In the genomic region with DNA sequence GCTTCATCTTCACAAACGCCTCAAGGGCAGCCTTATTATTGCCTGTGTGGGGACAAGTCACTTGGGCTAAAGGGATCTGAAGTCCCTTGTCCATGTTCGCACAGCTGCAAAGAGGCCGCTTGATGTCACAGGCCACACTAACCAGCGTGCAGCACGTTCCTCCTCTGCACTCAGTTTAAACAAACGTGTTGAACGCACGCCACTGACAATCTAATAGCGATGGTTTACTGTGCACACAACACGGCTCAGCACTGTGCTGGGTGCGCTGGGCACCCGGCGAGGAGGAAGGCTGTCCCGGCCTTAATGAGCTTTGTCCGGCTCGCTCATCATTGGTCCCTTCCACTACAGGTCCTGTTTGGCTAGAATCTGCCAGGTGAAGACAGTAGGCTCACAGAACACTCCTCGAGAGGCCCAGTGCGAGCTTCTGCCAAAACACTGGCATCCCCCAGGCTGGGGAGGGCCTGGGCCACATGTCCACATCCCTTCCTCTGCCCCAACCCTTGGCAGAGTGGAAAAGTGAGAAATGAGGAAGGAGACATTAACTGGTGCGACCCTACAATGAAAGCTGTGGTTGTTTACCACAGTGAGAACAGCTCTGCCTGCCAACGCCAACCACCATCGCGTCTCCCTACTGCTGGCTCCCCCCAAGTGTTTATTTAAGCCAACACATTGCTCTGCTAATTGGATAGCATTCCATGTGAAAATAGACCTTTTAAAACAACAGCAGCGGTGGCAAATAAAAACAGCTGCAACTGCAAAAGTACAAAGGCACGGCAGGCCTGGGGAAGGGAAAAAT, we compare ENCODE assay signal across 16 cellular contexts.
DNase-seq lines count a peak whose midpoint lies in the region; ATAC-seq and TF ChIP-seq lines count a peak whose summit lies in the region.
"Had no signal": no experiment of that assay in that cellular context is flagged by ENCODE, and none has a peak within 500 bp of the region (broad histone marks: within the 10 kb centered on the region; RNA-seq: fewer than 3 reads in every experiment).

No MANE protein-coding gene starts in this region.

- H3K9ac ChIP-seq in mammary epithelial cell (ENCODE audit: insufficient read depth, low read length): no peak overlapping the region
- no peak overlapping the region for H3K9ac ChIP-seq in mesendoderm (ENCODE audit: low read length)
- H3K9ac ChIP-seq: SK-N-SH had no signal

- no peak overlapping the region for H3K27ac ChIP-seq in mammary epithelial cell (ENCODE audit: insufficient read depth, low read depth, low read length)
- H3K27ac ChIP-seq in mesendoderm (ENCODE audit: low read depth, low read length): no peak overlapping the region
- H3K27ac ChIP-seq: pancreas, thoracic aorta, WERI-Rb-1 had no signal

- no peaks in the 10 kb centered on the region for H3K79me2 ChIP-seq in mammary epithelial cell (ENCODE audit: insufficient read depth, low read length)
- H3K79me2 ChIP-seq in mesendoderm (ENCODE audit: control insufficient read depth, insufficient read depth, low read length): no peaks in the 10 kb centered on the region

- no peak overlapping the region for H3K4ac ChIP-seq in mesendoderm (ENCODE audit: low read depth, low read length)

- H3K4me1 ChIP-seq in mammary epithelial cell (ENCODE audit: insufficient read depth, low read length) (no peaks in the 10 kb centered on the region), mesendoderm (ENCODE audit: control insufficient read depth, low read depth, low read length) (no peaks in the 10 kb centered on the region)
- H3K4me1 ChIP-seq: pancreas had no signal

- no peak overlapping the region for H3K4me3 Mint-ChIP-seq in central memory CD8-positive, alpha-beta T cell
- H3K4me3 Mint-ChIP-seq in progenitor cell of endocrine pancreas (ENCODE audit: low read depth): no peak overlapping the region
- H3K4me3 Mint-ChIP-seq: activated naive CD8-positive, alpha-beta T cell; dendritic cell treated with granulocyte-macrophage colony-stimulating factor and Interleukin-4, amounts not matched to agents 40 ng/mL and 50 ng/mL, for 4 days; memory B cell had no signal

- H3K4me2 ChIP-seq in mammary epithelial cell (ENCODE audit: insufficient read depth, low read depth, low read length) (no peak overlapping the region), mesendoderm (ENCODE audit: low read length) (no peak overlapping the region)
- H3K4me2 ChIP-seq: SK-N-SH had no signal

- H3K56ac ChIP-seq in mesendoderm (ENCODE audit: low read length): no peak overlapping the region

- no peaks in the 10 kb centered on the region for H3K27me3 Mint-ChIP-seq in central memory CD8-positive, alpha-beta T cell
- peaks cover 4% of the 10 kb centered on the region for H3K27me3 Mint-ChIP-seq in progenitor cell of endocrine pancreas
- H3K27me3 Mint-ChIP-seq: activated naive CD8-positive, alpha-beta T cell; dendritic cell treated with granulocyte-macrophage colony-stimulating factor and Interleukin-4, amounts not matched to agents 40 ng/mL and 50 ng/mL, for 4 days; memory B cell had no signal

- H3K23ac ChIP-seq in mesendoderm (ENCODE audit: low read length): no peak overlapping the region

- WGBS in mammary epithelial cell (ENCODE audit: low coverage, missing lambda C conversion rate): 84% methylated on average over 23 of the region's 24 CpGs
- no CpG with 5 or more reads among the region's 24 CpGs for WGBS in mesendoderm (ENCODE audit: extremely low coverage, insufficient coverage, low lambda C conversion rate)

- H3K18ac ChIP-seq in mesendoderm (ENCODE audit: low read length): no peak overlapping the region

- no peak overlapping the region for H2BK15ac ChIP-seq in mesendoderm (replicated peaks; ENCODE audit: low read depth)

- H3K9me3 ChIP-seq in mammary epithelial cell (replicated peaks; ENCODE audit: insufficient read depth, low read length): no peaks in the 10 kb centered on the region
- H3K9me3 ChIP-seq: pancreas, SK-N-SH, thoracic aorta had no signal

- no peak overlapping the region for H4K8ac ChIP-seq in mesendoderm (ENCODE audit: low read depth, low read length)

- dilution Hi-C loops in mammary epithelial cell (cut with HindIII; ENCODE audit: low sequenced_read_pairs): no loop called here

- H3K36me3 ChIP-seq in mammary epithelial cell (ENCODE audit: insufficient read depth, low read length) (no peaks in the 10 kb centered on the region), mesendoderm (ENCODE audit: control insufficient read depth, insufficient read depth, low read length) (no peaks in the 10 kb centered on the region)
- H3K36me3 ChIP-seq: WERI-Rb-1 had no signal

- no peaks in the 10 kb centered on the region for H3K79me1 ChIP-seq in mesendoderm (ENCODE audit: low read length)

- H2AFZ ChIP-seq in mammary epithelial cell (ENCODE audit: low read depth, low read length): no peak overlapping the region

- H3K36me3 Mint-ChIP-seq in central memory CD8-positive, alpha-beta T cell (ENCODE audit: insufficient read depth): peaks cover 22% of the 10 kb centered on the region
- peaks cover 2% of the 10 kb centered on the region for H3K36me3 Mint-ChIP-seq in progenitor cell of endocrine pancreas (ENCODE audit: insufficient read depth)

- in situ Hi-C loops in mammary epithelial cell (cut with MboI; ENCODE audit: low sequenced_read_pairs in 2 of 2): no loop called here

- CTCF ChIA-PET in mammary epithelial cell (lab: Charles Lee; ENCODE audit: low non-redundant PET): no interaction called here

- no TSS peak for BruUV-seq in mammary epithelial cell (replicated peaks; lab: Mats Ljungman, UMichigan)

- DNase-seq in NCI-H1092 treated with DMSO at 0.1 percent for 48 hours (lab: John Stamatoyannopoulos, UW) (peak; percentile 69), NCI-H1092 (lab: John Stamatoyannopoulos, UW) (no peak), NCI-H69 (lab: John Stamatoyannopoulos, UW) (peak; percentile 65), progenitor cell of endocrine pancreas (ENCODE audit: low spot score, unreplicated experiment) (no peak), mammary epithelial cell (no peak), NCI-H187 treated with DMSO at 0.1 percent for 48 hours (lab: John Stamatoyannopoulos, UW) (no peak), mesendoderm (no peak)
- no peak for DNase-seq in central memory CD8-positive, alpha-beta T cell (ENCODE audit: low spot score in 2 of 2)
- DNase-seq: activated CD8-positive, alpha-beta memory T cell treated with anti-CD3 and anti-CD28 coated beads, Interleukin-2, amount 50 U/mL, for 4 hours; pancreas; SK-N-SH; WERI-Rb-1 had no signal

- H3K4me3 ChIP-seq in mammary epithelial cell (replicated peaks in 1 of 3; ENCODE audit: insufficient read depth in 1 of 3, low read depth in 2 of 3, low read length in 3 of 3) (no peak overlapping the region), mesendoderm (ENCODE audit: low read length) (no peak overlapping the region)
- H3K4me3 ChIP-seq: pancreas, thoracic aorta had no signal

- H3K27me3 ChIP-seq in mammary epithelial cell (ENCODE audit: insufficient read depth, low read length) (no peaks in the 10 kb centered on the region), mesendoderm (ENCODE audit: insufficient read depth, low read length, poor library complexity) (no peaks in the 10 kb centered on the region)
- H3K27me3 ChIP-seq: pancreas had no signal

- no peak overlapping the region for H2AK5ac ChIP-seq in mesendoderm (ENCODE audit: low read length)

- H4K5ac ChIP-seq in mesendoderm (ENCODE audit: low read length): no peak overlapping the region

- no peaks in the 10 kb centered on the region for H4K20me1 ChIP-seq in mammary epithelial cell (ENCODE audit: insufficient read depth, low read length)

- H2BK120ac ChIP-seq in mesendoderm (ENCODE audit: low read depth, low read length): no peak overlapping the region

- H3K27ac Mint-ChIP-seq in central memory CD8-positive, alpha-beta T cell (ENCODE audit: low read depth): peak overlapping the region; percentile 22
- H3K27ac Mint-ChIP-seq in progenitor cell of endocrine pancreas: peak overlapping the region; percentile 77
- H3K27ac Mint-ChIP-seq: activated naive CD8-positive, alpha-beta T cell; dendritic cell treated with granulocyte-macrophage colony-stimulating factor and Interleukin-4, amounts not matched to agents 40 ng/mL and 50 ng/mL, for 4 days; memory B cell had no signal

- H3K4me1 Mint-ChIP-seq in central memory CD8-positive, alpha-beta T cell: no peaks in the 10 kb centered on the region
- H3K4me1 Mint-ChIP-seq in progenitor cell of endocrine pancreas (ENCODE audit: low read depth): peaks cover 6% of the 10 kb centered on the region
- H3K4me1 Mint-ChIP-seq: memory B cell had no signal

- TF ChIP-seq CTCF in progenitor cell of endocrine pancreas (IDR thresholded peaks at IDR 0.05; ENCODE audit: unreplicated experiment) (no peak), mammary epithelial cell (conservative IDR thresholded peaks at IDR 0.05 in 1 of 2, IDR thresholded peaks at IDR 0.05 in 1 of 2; ENCODE audit: extremely low read depth in 1 of 2, insufficient read depth in 1 of 2, low read depth in 1 of 2, low read length in 2 of 2) (no peak)

- H2BK5ac ChIP-seq in mesendoderm (ENCODE audit: low read length): no peak overlapping the region

- no peak for ATAC-seq in central memory CD8-positive, alpha-beta T cell (replicated peaks; ENCODE audit: extremely low read depth, poor library complexity, severe bottlenecking)

- no peaks in the 10 kb centered on the region for H3K9me3 Mint-ChIP-seq in central memory CD8-positive, alpha-beta T cell
- H3K9me3 Mint-ChIP-seq in progenitor cell of endocrine pancreas (ENCODE audit: low read depth): no peaks in the 10 kb centered on the region
- H3K9me3 Mint-ChIP-seq: dendritic cell treated with granulocyte-macrophage colony-stimulating factor and Interleukin-4, amounts not matched to agents 40 ng/mL and 50 ng/mL, for 4 days; memory B cell had no signal

- intact Hi-C loops in mammary epithelial cell (cut with micrococcal nuclease): no loop called here

Comparison
In these comparisons a context has a peak if more than half of its experiments do, and no peak if none do; other contexts are left out.
1. DNase-seq: peak in NCI-H1092 treated with DMSO at 0.1 percent for 48 hours (single experiment) and NCI-H69 (single experiment); none in NCI-H1092 (single experiment), central memory CD8-positive, alpha-beta T cell (0 of 2), progenitor cell of endocrine pancreas (single experiment), mammary epithelial cell (single experiment), NCI-H187 treated with DMSO at 0.1 percent for 48 hours (single experiment) and mesendoderm (single experiment).